Comparison of ENCODE assay signal across 30 cellular contexts in genomic region chr1:245663841-245664240, GRCh38.
"Had no signal": no experiment of that assay in that cellular context is flagged by ENCODE, and none has a peak within 500 bp of the region (broad histone marks: within the 10 kb centered on the region; RNA-seq: fewer than 3 reads in every experiment).

No MANE protein-coding gene starts in this region.

- H3K9me3 Mint-ChIP-seq: activated B cell treated with CpG ODN at 0.5 μM for 24 hours; activated CD8-positive, alpha-beta T cell treated with anti-CD3 and anti-CD28 coated beads for 36 hours; activated T-cell treated with anti-CD3 and anti-CD28 coated beads, Interleukin-2, amount 50 U/mL, for 4 hours; activated T-helper 17 cell treated with anti-CD3 and anti-CD28 coated beads, Interleukin-2, amount 50 U/mL, for 72 hours; T-helper 2 cell treated with Interferon-gamma antibody and Interleukin-4, amounts not matched to agents 5 μg/mL and 100 μg/mL, for 36 hours had no signal

- DNase-seq: activated B cell treated with CpG ODN at 0.5 μM for 24 hours; activated CD4-positive, alpha-beta T cell treated with anti-CD3 and anti-CD28 coated beads for 48 hours; activated CD4-positive, alpha-beta T cell treated with anti-CD3 and anti-CD28 coated beads, Interleukin-2, amount 50 U/mL, for 1 hour; activated CD4-positive, alpha-beta T cell treated with anti-CD3 and anti-CD28 coated beads, Interleukin-2, amount 50 U/mL, for 48 hours; activated CD8-positive, alpha-beta memory T cell treated with anti-CD3 and anti-CD28 coated beads for 24 hours; activated CD8-positive, alpha-beta T cell treated with anti-CD3 and anti-CD28 coated beads for 36 hours; activated effector memory CD4-positive, alpha-beta T cell treated with Interleukin-2 at 50 U/mL for 16 hours; activated gamma-delta T cell treated with Interleukin-2 at 50 U/mL for 16 hours; activated naive CD4-positive, alpha-beta T cell treated with anti-CD3 and anti-CD28 coated beads, Interleukin-2, amount 50 U/mL, for 16 hours; activated naive CD4-positive, alpha-beta T cell treated with Interleukin-2 at 50 U/mL for 16 hours; activated T-cell treated with anti-CD3 and anti-CD28 coated beads, Interleukin-2, amount 50 U/mL, for 4 hours; amniotic stem cell; anterior cingulate cortex; caudate nucleus; cortex of kidney; dermis blood vessel endothelial cell; effector CD8-positive, alpha-beta T cell; esophagus squamous epithelium; foreskin melanocyte; heart right ventricle; T-helper 1 cell; T-helper 17 cell; T1000; WERI-Rb-1 had no signal

- H3K4me3 Mint-ChIP-seq: activated B cell treated with CpG ODN at 0.5 μM for 24 hours; activated CD8-positive, alpha-beta T cell treated with anti-CD3 and anti-CD28 coated beads for 36 hours; activated naive CD8-positive, alpha-beta T cell; activated T-cell treated with anti-CD3 and anti-CD28 coated beads, Interleukin-2, amount 50 U/mL, for 4 hours; activated T-helper 17 cell treated with anti-CD3 and anti-CD28 coated beads, Interleukin-2, amount 50 U/mL, for 72 hours; T-helper 17 cell; T-helper 2 cell treated with Interferon-gamma antibody and Interleukin-4, amounts not matched to agents 5 μg/mL and 100 μg/mL, for 36 hours had no signal

- ATAC-seq: activated CD4-positive, CD25-positive, alpha-beta regulatory T cell treated with anti-CD3 and anti-CD28 coated beads, Interleukin-2, amount 50 U/mL, for 24 hours; activated CD8-positive, alpha-beta T cell treated with anti-CD3 and anti-CD28 coated beads for 36 hours; activated T-cell treated with anti-CD3 and anti-CD28 coated beads, Interleukin-2, amount 50 U/mL, for 4 hours; activated T-helper 17 cell treated with anti-CD3 and anti-CD28 coated beads, Interleukin-2, amount 50 U/mL, for 72 hours; gastroesophageal sphincter; heart right ventricle; T-helper 17 cell had no signal

- H3K27ac ChIP-seq: breast epithelium, esophagus squamous epithelium, gastroesophageal sphincter, heart right ventricle, WERI-Rb-1 had no signal

- H3K36me3 ChIP-seq: breast epithelium, esophagus squamous epithelium, gastroesophageal sphincter, heart right ventricle, WERI-Rb-1 had no signal

- H3K36me3 Mint-ChIP-seq: activated naive CD8-positive, alpha-beta T cell had no signal

- H3K27me3 Mint-ChIP-seq: activated B cell treated with CpG ODN at 0.5 μM for 24 hours; activated CD8-positive, alpha-beta T cell treated with anti-CD3 and anti-CD28 coated beads for 36 hours; activated naive CD8-positive, alpha-beta T cell; activated T-helper 17 cell treated with anti-CD3 and anti-CD28 coated beads, Interleukin-2, amount 50 U/mL, for 72 hours; T-helper 17 cell had no signal

- H3K4me1 Mint-ChIP-seq: activated B cell treated with CpG ODN at 0.5 μM for 24 hours; activated T-helper 17 cell treated with anti-CD3 and anti-CD28 coated beads, Interleukin-2, amount 50 U/mL, for 72 hours; T-helper 17 cell had no signal

- H3K27me3 ChIP-seq: breast epithelium, esophagus squamous epithelium, gastroesophageal sphincter, heart right ventricle had no signal

- H3K27ac Mint-ChIP-seq: activated B cell treated with CpG ODN at 0.5 μM for 24 hours; activated CD8-positive, alpha-beta T cell treated with anti-CD3 and anti-CD28 coated beads for 36 hours; activated naive CD8-positive, alpha-beta T cell; activated T-helper 17 cell treated with anti-CD3 and anti-CD28 coated beads, Interleukin-2, amount 50 U/mL, for 72 hours; T-helper 17 cell; T-helper 2 cell treated with Interferon-gamma antibody and Interleukin-4, amounts not matched to agents 5 μg/mL and 100 μg/mL, for 36 hours had no signal

- H3K4me3 ChIP-seq: breast epithelium, esophagus squamous epithelium, gastroesophageal sphincter, heart right ventricle had no signal

- H3K4me1 ChIP-seq: breast epithelium, esophagus squamous epithelium, gastroesophageal sphincter, heart right ventricle had no signal

- H3K9me3 ChIP-seq: breast epithelium, esophagus squamous epithelium, gastroesophageal sphincter, heart right ventricle had no signal
